Comparison of ENCODE assay signal across 9 cellular contexts in the genomic region with DNA sequence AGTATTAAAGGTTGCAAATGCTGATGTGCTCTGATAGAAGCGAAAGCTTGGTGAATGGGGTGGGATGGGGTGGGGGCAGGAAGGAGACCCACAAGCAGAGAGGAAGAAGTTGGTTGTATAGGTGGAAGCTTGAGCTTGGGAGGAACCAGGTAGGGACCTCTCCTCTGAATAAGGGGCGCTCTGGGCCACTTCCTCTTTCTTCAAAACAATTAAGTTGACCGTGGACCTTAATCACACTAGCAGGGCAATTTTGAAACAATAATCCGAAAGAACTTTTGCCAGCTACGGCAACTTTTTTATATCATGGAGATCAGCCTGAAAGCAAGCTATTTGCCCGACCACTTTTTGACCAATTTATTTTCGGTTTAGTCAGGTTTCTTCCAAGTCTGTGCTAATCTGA. TPM values are rescaled to one million over a fixed set of nuclear protein-coding genes. Genes with fewer than 3 reads are reported as not detected.
A peak's percentile ranks its signal among the peaks of the same experiment; 100 is the strongest.
DNase-seq lines count a peak whose midpoint lies in the region; ATAC-seq and TF ChIP-seq lines count a peak whose summit lies in the region.
"Had no signal": no experiment of that assay in that cellular context is flagged by ENCODE, and none has a peak within 500 bp of the region (broad histone marks: within the 10 kb centered on the region; RNA-seq: fewer than 3 reads in every experiment).

No MANE protein-coding gene starts in this region.

- H3K9me2 ChIP-seq in Loucy (replicated peaks; ENCODE audit: low read depth, low read length): no peaks in the 10 kb centered on the region

- no peak overlapping the region for H3K4me3 ChIP-seq in CD4-positive, alpha-beta memory T cell (ENCODE audit: low read length in 2 of 2)
- H3K4me3 ChIP-seq in Loucy (ENCODE audit: low read length, poor library complexity, severe bottlenecking): peak overlapping the region; percentile 95
- peak overlapping the region; percentile 48 for H3K4me3 ChIP-seq in ectodermal cell (ENCODE audit: insufficient read depth, low read depth, low read length)

- peaks cover 13 to 42% (median 21%) of the 10 kb centered on the region in 4 donors for H3K4me1 Mint-ChIP-seq in CD4-positive, alpha-beta memory T cell
- peaks cover 27% of the 10 kb centered on the region for H3K4me1 Mint-ChIP-seq in neural crest cell

- H3K79me2 ChIP-seq in Loucy (ENCODE audit: insufficient read depth, low read length): peaks cover 50% of the 10 kb centered on the region

- H3K9me3 Mint-ChIP-seq in CD4-positive, alpha-beta memory T cell: peaks cover 0 to 7% (median 2%) of the 10 kb centered on the region in 8 donors
- H3K9me3 Mint-ChIP-seq in neural crest cell: no peaks in the 10 kb centered on the region

- peak overlapping the region; percentile 96 for H3K4me2 ChIP-seq in Loucy (ENCODE audit: low read depth, low read length, poor library complexity, severe bottlenecking)

- ATAC-seq in GM18868 (IDR thresholded peaks at IDR 0.05; ENCODE audit: unreplicated experiment) (no peak), HG03025 (IDR thresholded peaks at IDR 0.05; ENCODE audit: low FRiP score, unreplicated experiment) (no peak)

- H3K27me3 Mint-ChIP-seq in CD4-positive, alpha-beta memory T cell: peaks cover 1 to 3% of the 10 kb centered on the region in 2 donors
- peaks cover 3% of the 10 kb centered on the region for H3K27me3 Mint-ChIP-seq in neural crest cell (ENCODE audit: low read depth)

- H3K4me1 ChIP-seq in CD4-positive, alpha-beta memory T cell (ENCODE audit: insufficient read depth, low read length): peaks cover 23% of the 10 kb centered on the region
- H3K4me1 ChIP-seq in Loucy (ENCODE audit: insufficient read depth, low read length, poor library complexity, severe bottlenecking): peaks cover 34% of the 10 kb centered on the region
- peaks cover 4% of the 10 kb centered on the region for H3K4me1 ChIP-seq in ectodermal cell (ENCODE audit: control insufficient read depth, insufficient read depth, low read length)

- H3K27me3 ChIP-seq in CD4-positive, alpha-beta memory T cell (ENCODE audit: insufficient read depth, low read length): no peaks in the 10 kb centered on the region
- peaks cover 9% of the 10 kb centered on the region for H3K27me3 ChIP-seq in Loucy (ENCODE audit: insufficient read depth, low read length, poor library complexity, severe bottlenecking)
- H3K27me3 ChIP-seq in ectodermal cell (ENCODE audit: control insufficient read depth, insufficient read depth, low read length, poor library complexity, severe bottlenecking): no peaks in the 10 kb centered on the region

- POLR2A ChIA-PET in CD4-positive, alpha-beta memory T cell (lab: Charles Lee; ENCODE audit: partially characterized antibody): interaction anchor here (0.5 to 3.7 kb wide), 8 partner anchors 9 to 199 kb away, joined by 3 to 80 read pairs (median 4); partner anchors contain the start of gene VPS26C

- H3K9me3 ChIP-seq in CD4-positive, alpha-beta memory T cell (ENCODE audit: control insufficient read depth in 1 of 2, low read length in 2 of 2): no peaks in the 10 kb centered on the region
- no peaks in the 10 kb centered on the region for H3K9me3 ChIP-seq in Loucy (ENCODE audit: insufficient read depth, low read depth, low read length)
- no peaks in the 10 kb centered on the region for H3K9me3 ChIP-seq in ectodermal cell (ENCODE audit: control insufficient read depth, low read length)

- peak overlapping the region in 4 of 8 donors; percentile 70 to 97 (median 96) for H3K4me3 Mint-ChIP-seq in CD4-positive, alpha-beta memory T cell
- H3K4me3 Mint-ChIP-seq in neural crest cell: peak overlapping the region; percentile 98

- H3K27ac Mint-ChIP-seq in CD4-positive, alpha-beta memory T cell: peak overlapping the region; percentile 47 to 100 (median 99)
- no peak overlapping the region for H3K27ac Mint-ChIP-seq in neural crest cell (ENCODE audit: unreplicated experiment)

- peaks cover 4% of the 10 kb centered on the region; the same call in 1 of the 2 replicates for H3F3A ChIP-seq in Loucy (ENCODE audit: low read depth)

- H3K36me3 ChIP-seq in CD4-positive, alpha-beta memory T cell (ENCODE audit: insufficient read depth, low read length): no peaks in the 10 kb centered on the region
- no peaks in the 10 kb centered on the region for H3K36me3 ChIP-seq in Loucy (ENCODE audit: insufficient read depth, low read length)
- H3K36me3 ChIP-seq in ectodermal cell (ENCODE audit: control insufficient read depth, insufficient read depth, low read length): no peaks in the 10 kb centered on the region

- peak overlapping the region; percentile 96 for H3K9ac ChIP-seq in Loucy (ENCODE audit: low read depth, low read length, poor library complexity, severe bottlenecking)

- no peak for DNase-seq in CD4-positive, alpha-beta memory T cell
- DNase-seq in neural crest cell (ENCODE audit: low read depth, low spot score) (no peak), COLO829 (ENCODE audit: low spot score) (no peak), NCI-H1694 treated with DMSO at 0.1 percent for 48 hours (lab: John Stamatoyannopoulos, UW) (no peak)
- DNase-seq: activated CD4-positive, alpha-beta T cell treated with anti-CD3 and anti-CD28 coated beads for 4 hours had no signal

- WGBS in ectodermal cell, 2 experiments: 91 to 92% methylated on average over 7 of the region's 7 CpGs

- TF ChIP-seq CTCF in Loucy (conservative IDR thresholded peaks at IDR 0.05; ENCODE audit: low read length) (no peak), neural crest cell (conservative IDR thresholded peaks at IDR 0.05) (no peak)

- no peak overlapping the region for H2AFZ ChIP-seq in Loucy (ENCODE audit: low read length)

- intact Hi-C loops in CD4-positive, alpha-beta memory T cell (cut with micrococcal nuclease): loop anchor here (10.0 kb wide), 3 partner anchors 400 to 1950 kb away; partner anchors contain the start of genes BRWD1, DOP1B and HLCS

- H3K36me3 Mint-ChIP-seq in CD4-positive, alpha-beta memory T cell: peaks cover 3 to 21% of the 10 kb centered on the region in 2 donors
- H3K36me3 Mint-ChIP-seq in neural crest cell (ENCODE audit: low read depth): no peaks in the 10 kb centered on the region

- H4K20me1 ChIP-seq in Loucy (ENCODE audit: insufficient read depth, low read length, poor library complexity, severe bottlenecking): peaks cover 17% of the 10 kb centered on the region

- CTCF ChIA-PET in CD4-positive, alpha-beta memory T cell (lab: Charles Lee; ENCODE audit: partially characterized antibody): interaction anchor here (1.0 to 1.8 kb wide), 4 partner anchors 98 to 199 kb away, joined by 3 to 6 read pairs (median 4); partner anchors contain the start of gene VPS26C

- no peak overlapping the region for H3K27ac ChIP-seq in CD4-positive, alpha-beta memory T cell (ENCODE audit: low read depth, low read length)
- no peak overlapping the region for H3K27ac ChIP-seq in ectodermal cell (ENCODE audit: insufficient read depth, low read depth, low read length, poor library complexity, severe bottlenecking)

RNA-seq across cellular contexts. Expression of gene DYRK1A, which starts 1.9 kb away (rescaled TPM):
- 100 to 1,000 TPM; 126 to 130 TPM for total RNA-seq in CD4-positive, alpha-beta memory T cell
- 1 to 10 TPM; 1.4 to 4.2 TPM for polyA plus RNA-seq in CD4-positive, alpha-beta memory T cell
- polyA plus RNA-seq in ectodermal cell (2013, experiment 1 of 4): 50.2 TPM
- 54.5 TPM for polyA plus RNA-seq in ectodermal cell (2013, experiment 2 of 4)
- 37.2 TPM for polyA plus RNA-seq in ectodermal cell (2013, experiment 3 of 4)
- 37.6 TPM for polyA plus RNA-seq in ectodermal cell (2013, experiment 4 of 4)
- 73.5 and 77.0 TPM in 2 replicates for total RNA-seq in neural crest cell

Comparison
In these comparisons a context has a peak if more than half of its experiments do, and no peak if none do; other contexts are left out.
1. H3K4me3 ChIP-seq: peak in Loucy (single experiment) and ectodermal cell (single experiment); none in CD4-positive, alpha-beta memory T cell (0 of 2).